ENCODE assay signal across 1 cellular context in genomic region chr6:108684809-108685329, GRCh38.
TF ChIP-seq lines count a peak whose summit lies in the region.

No MANE protein-coding gene starts in this region.

TF ChIP-seq in SK-N-SH, 30 proteins besides CTCF, POLR2A, EP300 and RAD21 (continued from another document):
- TF ChIP-seq, protein P1, sequence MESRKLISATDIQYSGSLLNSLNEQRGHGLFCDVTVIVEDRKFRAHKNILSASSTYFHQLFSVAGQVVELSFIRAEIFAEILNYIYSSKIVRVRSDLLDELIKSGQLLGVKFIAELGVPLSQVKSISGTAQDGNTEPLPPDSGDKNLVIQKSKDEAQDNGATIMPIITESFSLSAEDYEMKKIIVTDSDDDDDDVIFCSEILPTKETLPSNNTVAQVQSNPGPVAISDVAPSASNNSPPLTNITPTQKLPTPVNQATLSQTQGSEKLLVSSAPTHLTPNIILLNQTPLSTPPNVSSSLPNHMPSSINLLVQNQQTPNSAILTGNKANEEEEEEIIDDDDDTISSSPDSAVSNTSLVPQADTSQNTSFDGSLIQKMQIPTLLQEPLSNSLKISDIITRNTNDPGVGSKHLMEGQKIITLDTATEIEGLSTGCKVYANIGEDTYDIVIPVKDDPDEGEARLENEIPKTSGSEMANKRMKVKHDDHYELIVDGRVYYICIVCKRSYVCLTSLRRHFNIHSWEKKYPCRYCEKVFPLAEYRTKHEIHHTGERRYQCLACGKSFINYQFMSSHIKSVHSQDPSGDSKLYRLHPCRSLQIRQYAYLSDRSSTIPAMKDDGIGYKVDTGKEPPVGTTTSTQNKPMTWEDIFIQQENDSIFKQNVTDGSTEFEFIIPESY (IDR thresholded peaks at IDR 0.05; ENCODE audit: borderline replicate concordance, low read depth), result no peak
- TF ChIP-seq, protein P2, sequence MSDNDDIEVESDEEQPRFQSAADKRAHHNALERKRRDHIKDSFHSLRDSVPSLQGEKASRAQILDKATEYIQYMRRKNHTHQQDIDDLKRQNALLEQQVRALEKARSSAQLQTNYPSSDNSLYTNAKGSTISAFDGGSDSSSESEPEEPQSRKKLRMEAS (IDR thresholded peaks at IDR 0.05; ENCODE audit: low read depth), result no peak
- TF ChIP-seq TCF12 (IDR thresholded peaks at IDR 0.05), result peak; percentile 94
- TF ChIP-seq FOSL2 (IDR thresholded peaks at IDR 0.05; ENCODE audit: borderline replicate concordance, low read depth), result peak; percentile 80; the same call in 1 of the 2 replicates
- TF ChIP-seq RXRA (IDR thresholded peaks at IDR 0.05; ENCODE audit: borderline replicate concordance, low read depth), result peak; percentile 99
- TF ChIP-seq, protein P3, sequence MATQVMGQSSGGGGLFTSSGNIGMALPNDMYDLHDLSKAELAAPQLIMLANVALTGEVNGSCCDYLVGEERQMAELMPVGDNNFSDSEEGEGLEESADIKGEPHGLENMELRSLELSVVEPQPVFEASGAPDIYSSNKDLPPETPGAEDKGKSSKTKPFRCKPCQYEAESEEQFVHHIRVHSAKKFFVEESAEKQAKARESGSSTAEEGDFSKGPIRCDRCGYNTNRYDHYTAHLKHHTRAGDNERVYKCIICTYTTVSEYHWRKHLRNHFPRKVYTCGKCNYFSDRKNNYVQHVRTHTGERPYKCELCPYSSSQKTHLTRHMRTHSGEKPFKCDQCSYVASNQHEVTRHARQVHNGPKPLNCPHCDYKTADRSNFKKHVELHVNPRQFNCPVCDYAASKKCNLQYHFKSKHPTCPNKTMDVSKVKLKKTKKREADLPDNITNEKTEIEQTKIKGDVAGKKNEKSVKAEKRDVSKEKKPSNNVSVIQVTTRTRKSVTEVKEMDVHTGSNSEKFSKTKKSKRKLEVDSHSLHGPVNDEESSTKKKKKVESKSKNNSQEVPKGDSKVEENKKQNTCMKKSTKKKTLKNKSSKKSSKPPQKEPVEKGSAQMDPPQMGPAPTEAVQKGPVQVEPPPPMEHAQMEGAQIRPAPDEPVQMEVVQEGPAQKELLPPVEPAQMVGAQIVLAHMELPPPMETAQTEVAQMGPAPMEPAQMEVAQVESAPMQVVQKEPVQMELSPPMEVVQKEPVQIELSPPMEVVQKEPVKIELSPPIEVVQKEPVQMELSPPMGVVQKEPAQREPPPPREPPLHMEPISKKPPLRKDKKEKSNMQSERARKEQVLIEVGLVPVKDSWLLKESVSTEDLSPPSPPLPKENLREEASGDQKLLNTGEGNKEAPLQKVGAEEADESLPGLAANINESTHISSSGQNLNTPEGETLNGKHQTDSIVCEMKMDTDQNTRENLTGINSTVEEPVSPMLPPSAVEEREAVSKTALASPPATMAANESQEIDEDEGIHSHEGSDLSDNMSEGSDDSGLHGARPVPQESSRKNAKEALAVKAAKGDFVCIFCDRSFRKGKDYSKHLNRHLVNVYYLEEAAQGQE (IDR thresholded peaks at IDR 0.05; ENCODE audit: low read depth, low read length), result peak; percentile 62
- peak; percentile 81 for TF ChIP-seq RCOR1 (IDR thresholded peaks at IDR 0.05; ENCODE audit: low read length)
- TF ChIP-seq, protein P4, sequence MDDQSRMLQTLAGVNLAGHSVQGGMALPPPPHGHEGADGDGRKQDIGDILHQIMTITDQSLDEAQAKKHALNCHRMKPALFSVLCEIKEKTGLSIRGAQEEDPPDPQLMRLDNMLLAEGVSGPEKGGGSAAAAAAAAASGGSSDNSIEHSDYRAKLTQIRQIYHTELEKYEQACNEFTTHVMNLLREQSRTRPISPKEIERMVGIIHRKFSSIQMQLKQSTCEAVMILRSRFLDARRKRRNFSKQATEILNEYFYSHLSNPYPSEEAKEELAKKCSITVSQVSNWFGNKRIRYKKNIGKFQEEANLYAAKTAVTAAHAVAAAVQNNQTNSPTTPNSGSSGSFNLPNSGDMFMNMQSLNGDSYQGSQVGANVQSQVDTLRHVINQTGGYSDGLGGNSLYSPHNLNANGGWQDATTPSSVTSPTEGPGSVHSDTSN (IDR thresholded peaks at IDR 0.05), result peak; percentile 97
- no peak for TF ChIP-seq YY1 (IDR thresholded peaks at IDR 0.05; ENCODE audit: low read depth)
- TF ChIP-seq, protein P5, sequence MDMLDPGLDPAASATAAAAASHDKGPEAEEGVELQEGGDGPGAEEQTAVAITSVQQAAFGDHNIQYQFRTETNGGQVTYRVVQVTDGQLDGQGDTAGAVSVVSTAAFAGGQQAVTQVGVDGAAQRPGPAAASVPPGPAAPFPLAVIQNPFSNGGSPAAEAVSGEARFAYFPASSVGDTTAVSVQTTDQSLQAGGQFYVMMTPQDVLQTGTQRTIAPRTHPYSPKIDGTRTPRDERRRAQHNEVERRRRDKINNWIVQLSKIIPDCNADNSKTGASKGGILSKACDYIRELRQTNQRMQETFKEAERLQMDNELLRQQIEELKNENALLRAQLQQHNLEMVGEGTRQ (IDR thresholded peaks at IDR 0.05; ENCODE audit: borderline replicate concordance, low read depth, low read length), result no peak
- TF ChIP-seq SIN3A (IDR thresholded peaks at IDR 0.05; ENCODE audit: borderline replicate concordance, low read depth, low read length), result peak; percentile 52; the same call in 1 of the 2 replicates
